13 cellular contexts compared by ENCODE assay signal in the genomic region with DNA sequence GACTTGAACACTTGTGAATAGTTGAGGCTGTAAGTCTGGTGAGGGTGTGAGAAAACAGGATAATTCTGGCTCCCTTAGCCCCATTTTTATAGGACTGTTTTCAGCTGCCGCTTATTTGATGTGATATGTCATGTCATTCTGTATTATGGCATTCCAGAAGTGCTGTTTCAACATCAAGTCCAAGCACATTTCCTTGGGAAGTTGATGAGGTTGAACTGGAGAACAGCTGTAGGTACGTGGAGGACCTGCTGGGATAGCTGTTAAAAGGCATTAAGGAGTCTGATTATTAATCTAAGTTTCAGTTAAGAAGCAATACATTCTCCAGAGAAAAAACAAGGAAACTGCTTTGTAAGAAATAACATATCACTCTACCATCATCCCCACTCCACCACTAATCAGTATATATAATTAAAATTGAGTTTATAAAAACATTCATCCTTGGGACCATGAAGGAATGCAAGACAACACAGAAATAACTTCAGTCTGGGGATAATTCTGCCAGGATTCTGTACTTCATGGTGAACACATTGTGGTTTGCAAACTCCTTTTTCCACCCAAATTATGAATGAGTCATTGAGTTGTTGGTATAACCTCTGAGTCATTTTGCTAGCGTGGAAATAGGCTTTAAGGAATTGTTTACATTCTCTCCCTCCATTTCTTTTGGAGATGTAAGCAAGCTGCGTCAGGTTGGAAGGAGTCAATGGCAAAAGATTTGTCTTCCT. TPM values are rescaled to one million over a fixed set of nuclear protein-coding genes. Genes with fewer than 3 reads are reported as not detected.
A peak's percentile ranks its signal among the peaks of the same experiment; 100 is the strongest.
DNase-seq lines count a peak whose midpoint lies in the region; ATAC-seq, FAIRE-seq and TF ChIP-seq lines count a peak whose summit lies in the region.
"Had no signal": no experiment of that assay in that cellular context is flagged by ENCODE, and none has a peak within 500 bp of the region (broad histone marks: within the 10 kb centered on the region; RNA-seq: fewer than 3 reads in every experiment).

No MANE protein-coding gene starts in this region.

- no peak overlapping the region for H3K27ac ChIP-seq in K562 (ENCODE audit: extremely low read depth, low read depth, low read length)
- peak overlapping the region; percentile 62 for H3K27ac ChIP-seq in mesodermal cell (ENCODE audit: low read depth, low read length, severe bottlenecking)
- no peak overlapping the region for H3K27ac ChIP-seq in uterus

- 0% methylated on average over 4 of the region's 4 CpGs for WGBS in K562 (ENCODE audit: insufficient coverage, low coverage, missing lambda C conversion rate)
- no CpG with 5 or more reads among the region's 4 CpGs for WGBS in mesodermal cell (ENCODE audit: insufficient coverage in 2 of 2), 2 experiments

- TF ChIP-seq EP300 in K562 (IDR thresholded peaks at IDR 0.05; ENCODE audit: low read length), result no peak

- H3K4me2 ChIP-seq in K562 (ENCODE audit: insufficient read depth, low read length), result no peak overlapping the region

- H3K4me3 ChIP-seq in K562 (no peak overlapping the region), mesodermal cell (ENCODE audit: extremely low read depth, insufficient read depth, low read length, poor library complexity, severe bottlenecking) (no peak overlapping the region), uterus (no peak overlapping the region)

- H3K79me2 ChIP-seq in K562 (ENCODE audit: control insufficient read depth, insufficient read depth, low read length), result no peaks in the 10 kb centered on the region

- no peak for TF ChIP-seq RAD21 in K562 (CRISPR knock-in tag; conservative IDR thresholded peaks at IDR 0.05 in 1 of 2, IDR thresholded peaks at IDR 0.05 in 1 of 2)

- CTCF ChIA-PET in K562 (lab: Yijun Ruan, JAX; ENCODE audit: low intra/inter-chr PET ratio), result no interaction called here

- POLR2A ChIA-PET in K562 (lab: Yijun Ruan, JAX), result no interaction called here

- in situ Hi-C loops in K562 (cut with MboI), result no loop called here

- H3K36me3 ChIP-seq in K562 (ENCODE audit: control insufficient read depth, insufficient read depth, low read length), result no peaks in the 10 kb centered on the region
- no peaks in the 10 kb centered on the region for H3K36me3 ChIP-seq in mesodermal cell (ENCODE audit: control insufficient read depth, insufficient read depth, low read length)
- no peaks in the 10 kb centered on the region for H3K36me3 ChIP-seq in uterus

- H3K27me3 ChIP-seq in K562 (ENCODE audit: control insufficient read depth in 2 of 2, insufficient read depth in 2 of 2, low read length in 2 of 2) (no peaks in the 10 kb centered on the region), uterus (no peaks in the 10 kb centered on the region)

- no peak for TF ChIP-seq CTCF in K562 (IDR thresholded peaks at IDR 0.05 in 2 of 3, conservative IDR thresholded peaks at IDR 0.05 in 1 of 3; ENCODE audit: insufficient read depth in 2 of 3, low read depth in 1 of 3, low read length in 3 of 3)
- no peak for TF ChIP-seq CTCF in uterus (IDR thresholded peaks at IDR 0.05)

- no peak for FAIRE-seq in K562 (lab: Jason Lieb, UNC)

- H3K9me3 ChIP-seq in K562 (replicated peaks; ENCODE audit: control insufficient read depth, insufficient read depth, low read depth, low read length), result no peaks in the 10 kb centered on the region
- no peaks in the 10 kb centered on the region for H3K9me3 ChIP-seq in mesodermal cell (ENCODE audit: control insufficient read depth, low read length)
- H3K9me3 ChIP-seq in uterus, result no peaks in the 10 kb centered on the region

- BruUV-seq in K562 (replicated peaks; lab: Mats Ljungman, UMichigan), result no TSS peak

- DNase-seq in DMS53 (lab: John Stamatoyannopoulos, UW) (peak; percentile 88), M059J (ENCODE audit: low read depth) (peak; percentile 82), K562 (ENCODE audit: extremely low read depth in 1 of 4, low spot score in 3 of 4) (no peak), uterus (no peak), medulla oblongata (ENCODE audit: extremely low spot score) (no peak)
- DNase-seq in activated CD8-positive, alpha-beta memory T cell treated with anti-CD3 and anti-CD28 coated beads for 24 hours, result no peak
- DNase-seq: activated CD8-positive, alpha-beta memory T cell treated with anti-CD3 and anti-CD28 coated beads, Interleukin-2, amount 10 ng/mL, durations not matched to agents 7 days and 5 days; Calu3; erythroblast; MV-4-11 had no signal

- intact Hi-C loops in K562 (cut with micrococcal nuclease) (no loop called here), uterus (cut with DNase I; ENCODE audit: low total_unique reads) (no loop called here)

- TF ChIP-seq POLR2A in K562 (conservative IDR thresholded peaks at IDR 0.05) (no peak), uterus (IDR thresholded peaks at IDR 0.05) (no peak)

- H4K20me1 ChIP-seq in K562 (replicated peaks; ENCODE audit: control insufficient read depth, insufficient read depth, low read length), result no peaks in the 10 kb centered on the region

- no peaks in the 10 kb centered on the region for H3K9me1 ChIP-seq in K562 (ENCODE audit: control insufficient read depth, insufficient read depth, low read length)

- H3K4me1 ChIP-seq in K562 (replicated peaks in 1 of 2; ENCODE audit: control insufficient read depth in 2 of 2, insufficient read depth in 2 of 2, low read length in 2 of 2) (no peaks in the 10 kb centered on the region), mesodermal cell (ENCODE audit: control insufficient read depth, insufficient read depth, low read length, poor library complexity, severe bottlenecking) (peaks cover 17% of the 10 kb centered on the region), uterus (no peaks in the 10 kb centered on the region)

- H2AFZ ChIP-seq in K562 (ENCODE audit: low read depth, low read length), result no peak overlapping the region

- H3K9ac ChIP-seq in K562 (ENCODE audit: insufficient read depth in 1 of 2, low read depth in 2 of 2, low read length in 2 of 2), result no peak overlapping the region

- ATAC-seq in K562 (no peak), HG02623 (IDR thresholded peaks at IDR 0.05; ENCODE audit: unreplicated experiment) (no peak)
- ATAC-seq: activated CD8-positive, alpha-beta memory T cell treated with anti-CD3 and anti-CD28 coated beads, Interleukin-2, amount 10 ng/mL, durations not matched to agents 7 days and 5 days had no signal

TF ChIP-seq in K562, 482 proteins besides CTCF, POLR2A, EP300 and RAD21:
- TF ChIP-seq TCF7L2 (IDR thresholded peaks at IDR 0.05; ENCODE audit: low read depth, low read length) (no peak), SMC3 (conservative IDR thresholded peaks at IDR 0.05; ENCODE audit: insufficient read depth, low read depth, low read length) (no peak), NONO (IDR thresholded peaks at IDR 0.05; ENCODE audit: low read depth in 2 of 2, low read length in 1 of 2) (no peak), TAL1 (IDR thresholded peaks at IDR 0.05) (no peak), FOXA3 (CRISPR knock-in tag; conservative IDR thresholded peaks at IDR 0.05 in 1 of 2, IDR thresholded peaks at IDR 0.05 in 1 of 2) (peak in 1 of 2 experiments; percentile 22; a peak in 1 of 4 replicates), FOSL1 (tag; conservative IDR thresholded peaks at IDR 0.05) (peak; percentile 26; the same call in 1 of the 2 replicates), CREB1 (IDR thresholded peaks at IDR 0.05) (no peak), CREB1 (CRISPR knock-in tag; IDR thresholded peaks at IDR 0.05) (no peak)
- TF ChIP-seq, protein P1, sequence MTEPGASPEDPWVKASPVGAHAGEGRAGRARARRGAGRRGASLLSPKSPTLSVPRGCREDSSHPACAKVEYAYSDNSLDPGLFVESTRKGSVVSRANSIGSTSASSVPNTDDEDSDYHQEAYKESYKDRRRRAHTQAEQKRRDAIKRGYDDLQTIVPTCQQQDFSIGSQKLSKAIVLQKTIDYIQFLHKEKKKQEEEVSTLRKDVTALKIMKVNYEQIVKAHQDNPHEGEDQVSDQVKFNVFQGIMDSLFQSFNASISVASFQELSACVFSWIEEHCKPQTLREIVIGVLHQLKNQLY (CRISPR knock-in tag; conservative IDR thresholded peaks at IDR 0.05), result no peak

RNA-seq across cellular contexts. Expression of a gene that starts 39.9 kb away (rescaled TPM):
- not detected in 2 replicates for total RNA-seq in M059J (2014; rRNA removed; shearing (Covaris generic))
- not detected in 2 replicates for total RNA-seq in K562 (2011; cell fraction: chromatin; rRNA removed; ENCODE audit: low replicate concordance)
- total RNA-seq in K562 (2011; cell fraction: nucleolus; rRNA removed), result not detected in 2 replicates
- total RNA-seq in K562 (2011; cell fraction: nucleoplasm; rRNA removed), result not detected in 2 replicates
- total RNA-seq in K562 (2014; rRNA removed), result not detected in 2 replicates
- total RNA-seq in K562 (2014; rRNA removed; fragmentation: Illumina TruSeq; extraction: Trizol), result not detected in 2 replicates
- total RNA-seq in K562 (2015; rRNA removed; fragmentation: Illumina TruSeq; extraction: Trizol), result not detected in 2 replicates
- not detected in 2 replicates for total RNA-seq in K562 (2021)
- not detected in 2 replicates for polyA plus RNA-seq in K562 (2011; rRNA removed)
- not detected in 2 replicates for polyA plus RNA-seq in K562 (2011; cell fraction: cytosol; rRNA removed)
- not detected in 2 replicates for polyA plus RNA-seq in K562 (2011; cell fraction: nucleus; rRNA removed)
- not detected in 2 replicates for polyA plus RNA-seq in K562 (2012)
- polyA plus RNA-seq in K562 (2014; fragmentation: Illumina TruSeq; extraction: Trizol), result not detected in 2 replicates
- polyA plus RNA-seq in K562 (2014; fragmentation: Nextera tagmentation; extraction: Ambion mirVana), result not detected
- not detected in 2 replicates for polyA plus RNA-seq in K562 (2014; rRNA removed)
- polyA minus RNA-seq in K562 (2011; rRNA and poly(A)+ RNA removed), result not detected in 2 replicates
- polyA minus RNA-seq in K562 (2011; cell fraction: cytosol; rRNA and poly(A)+ RNA removed), result not detected in 2 replicates
- not detected in 2 replicates for polyA minus RNA-seq in K562 (2011; cell fraction: nucleus; rRNA and poly(A)+ RNA removed)
- 5.9 TPM for polyA plus RNA-seq in mesodermal cell (2013, experiment 1 of 2)
- 5.2 TPM for polyA plus RNA-seq in mesodermal cell (2013, experiment 2 of 2)
- 1 to 10 TPM in 1 of 4 donors, not detected in 3; 7.1 TPM for total RNA-seq in uterus
- total RNA-seq: activated CD8-positive, alpha-beta memory T cell treated with anti-CD3 and anti-CD28 coated beads, Interleukin-2, amount 10 ng/mL, durations not matched to agents 7 days and 5 days; Calu3 had no signal
- polyA plus RNA-seq: liver had no signal

Comparison
In these comparisons a context has a peak if more than half of its experiments do, and no peak if none do; other contexts are left out.
1. DNase-seq: peak in DMS53 (single experiment) and M059J (single experiment); none in K562 (0 of 4), activated CD8-positive, alpha-beta memory T cell treated with anti-CD3 and anti-CD28 coated beads for 24 hours (single experiment), uterus (0 of 2) and medulla oblongata (single experiment).